Comparison of ENCODE assay signal across 8 cellular contexts in genomic region chr7:1531263-1531978, GRCh38. TPM values are rescaled to one million over a fixed set of nuclear protein-coding genes. Genes with fewer than 3 reads are reported as not detected.
DNase-seq lines count a peak whose midpoint lies in the region; ATAC-seq, FAIRE-seq and TF ChIP-seq lines count a peak whose summit lies in the region.

No MANE protein-coding gene starts in this region.

- H3K27me3 ChIP-seq in Loucy (ENCODE audit: insufficient read depth, low read length, poor library complexity, severe bottlenecking): no peaks in the 10 kb centered on the region
- H3K27me3 ChIP-seq in trophoblast cell (ENCODE audit: insufficient read depth, low read length): no peaks in the 10 kb centered on the region

- H3K14ac ChIP-seq in trophoblast cell (ENCODE audit: low read length): peak overlapping the region; percentile 35

- H3K23ac ChIP-seq in trophoblast cell (ENCODE audit: low read length): no peak overlapping the region

- H3K4me3 ChIP-seq in Loucy (ENCODE audit: low read length, poor library complexity, severe bottlenecking): peak overlapping the region; percentile 88
- H3K4me3 ChIP-seq in trophoblast cell (ENCODE audit: low read depth, low read length): peak overlapping the region; percentile 76

- peak overlapping the region; percentile 83 for H3K18ac ChIP-seq in trophoblast cell (ENCODE audit: low read length)

- H3K36me3 ChIP-seq in Loucy (ENCODE audit: insufficient read depth, low read length) (peaks cover 10% of the 10 kb centered on the region; the same call in 1 of the 2 replicates), trophoblast cell (ENCODE audit: control insufficient read depth in 1 of 2, insufficient read depth in 2 of 2, low read length in 2 of 2) (peaks cover 0 to 3% of the 10 kb centered on the region in 2 experiments)

- H4K12ac ChIP-seq in trophoblast cell (ENCODE audit: low read depth, low read length): peak overlapping the region; percentile 48

- H3K9me3 ChIP-seq in Loucy (ENCODE audit: insufficient read depth, low read depth, low read length) (no peaks in the 10 kb centered on the region), trophoblast cell (ENCODE audit: insufficient read depth, low read depth, low read length) (no peaks in the 10 kb centered on the region)

- H3K4me2 ChIP-seq in Loucy (ENCODE audit: low read depth, low read length, poor library complexity, severe bottlenecking) (peak overlapping the region; percentile 90), trophoblast cell (ENCODE audit: low read length) (peak overlapping the region; percentile 75)

- H2BK120ac ChIP-seq in trophoblast cell (ENCODE audit: insufficient read depth, low read length, poor library complexity): peak overlapping the region; percentile 81

- FAIRE-seq in frontal cortex (lab: Jason Lieb, UNC) (no peak), H54 (lab: Jason Lieb, UNC) (no peak)

- no peaks in the 10 kb centered on the region for H3F3A ChIP-seq in Loucy (ENCODE audit: low read depth)

- TF ChIP-seq CTCF in Loucy (conservative IDR thresholded peaks at IDR 0.05; ENCODE audit: low read length) (no peak), omental fat pad (IDR thresholded peaks at IDR 0.05) (no peak)

- peak overlapping the region; percentile 38 for H2BK12ac ChIP-seq in trophoblast cell (ENCODE audit: low read length)

- peak overlapping the region; percentile 83 for H3K27ac ChIP-seq in trophoblast cell (ENCODE audit: low read depth, low read length)

- H3K9me2 ChIP-seq in Loucy (replicated peaks; ENCODE audit: low read depth, low read length): no peaks in the 10 kb centered on the region

- DNase-seq in SIG-M5 treated with dmso at 0.1 percent for 504 hours (lab: John Stamatoyannopoulos, UW; ENCODE audit: unreplicated experiment) (peak; percentile 30), SIG-M5 (lab: John Stamatoyannopoulos, UW) (no peak), frontal cortex (ENCODE audit: low spot score in 2 of 2) (peak; percentile 65 to 69), trophoblast cell (no peak), omental fat pad (ENCODE audit: low spot score) (no peak), H54 (ENCODE audit: insufficient read length, low spot score) (no peak)
- DNase-seq in activated T-helper 1 cell treated with anti-CD3 and anti-CD28 coated beads, Interleukin-2, amount 50 U/mL, for 16 hours (ENCODE audit: low read depth in 1 of 2, low spot score in 1 of 2): peak; percentile 21 to 36

- peaks cover 53% of the 10 kb centered on the region for H4K20me1 ChIP-seq in Loucy (ENCODE audit: insufficient read depth, low read length, poor library complexity, severe bottlenecking)

- WGBS in trophoblast cell (ENCODE audit: extremely low coverage, insufficient coverage, insufficient read length): no CpG with 5 or more reads among the region's 55 CpGs

- H2AK5ac ChIP-seq in trophoblast cell (ENCODE audit: low read length): peak overlapping the region; percentile 81

- TF ChIP-seq POLR2A in H54 (IDR thresholded peaks at IDR 0.05; ENCODE audit: low read depth, low read length): no peak

- H3K4ac ChIP-seq in trophoblast cell (ENCODE audit: low read depth, low read length): peak overlapping the region; percentile 81

- ATAC-seq in omental fat pad (ENCODE audit: low FRiP score): no peak

- H4K8ac ChIP-seq in trophoblast cell (ENCODE audit: low read depth, low read length): peak overlapping the region; percentile 54

- H4K91ac ChIP-seq in trophoblast cell (ENCODE audit: low read depth, low read length): peak overlapping the region; percentile 74

- no peak overlapping the region for H2AFZ ChIP-seq in Loucy (ENCODE audit: low read length)
- peak overlapping the region; percentile 18 for H2AFZ ChIP-seq in trophoblast cell (ENCODE audit: insufficient read depth, low read length, poor library complexity)

- H2BK5ac ChIP-seq in trophoblast cell (ENCODE audit: low read depth, low read length, poor library complexity): no peak overlapping the region

- peaks cover 63% of the 10 kb centered on the region for H3K79me2 ChIP-seq in Loucy (ENCODE audit: insufficient read depth, low read length)
- H3K79me2 ChIP-seq in trophoblast cell (ENCODE audit: control insufficient read depth, insufficient read depth, low read length, poor library complexity): peaks cover 19% of the 10 kb centered on the region

- peaks cover 46% of the 10 kb centered on the region for H3K4me1 ChIP-seq in Loucy (ENCODE audit: insufficient read depth, low read length, poor library complexity, severe bottlenecking)
- H3K4me1 ChIP-seq in trophoblast cell (ENCODE audit: control insufficient read depth in 1 of 2, insufficient read depth in 2 of 2, low read length in 2 of 2): peaks cover 41 to 49% of the 10 kb centered on the region in 2 experiments

- H3K9ac ChIP-seq in Loucy (ENCODE audit: low read depth, low read length, poor library complexity, severe bottlenecking): peak overlapping the region; percentile 70
- H3K9ac ChIP-seq in trophoblast cell (ENCODE audit: low read length): peak overlapping the region; percentile 41

- peaks cover 31% of the 10 kb centered on the region for H3K79me1 ChIP-seq in trophoblast cell (ENCODE audit: low read length)

RNA-seq across cellular contexts. Expression of gene MAFK, which starts 0.9 kb away (rescaled TPM):
- total RNA-seq in frontal cortex (8.2 TPM), omental fat pad (10 to 100 TPM; 30.7 to 57.6 (median 32.7) TPM)
- polyA plus RNA-seq in trophoblast cell (2013): 55.4 and 60.1 TPM in 2 replicates

RNA-seq across cellular contexts. Expression of gene TMEM184A, which starts 24.6 kb away (rescaled TPM):
- total RNA-seq in frontal cortex: not detected
- polyA plus RNA-seq in trophoblast cell (2013): 10.0 and 10.7 TPM in 2 replicates
- 1 to 10 TPM in 1 of 4 donors, under 1 TPM in 2, not detected in 1; 0.19 to 3.1 (median 0.32) TPM for total RNA-seq in omental fat pad

RNA-seq across cellular contexts. Expression of gene INTS1, which starts 27.2 kb away (rescaled TPM):
- total RNA-seq in frontal cortex (23.6 TPM), omental fat pad (10 to 100 TPM; 22.4 to 39.4 (median 32.0) TPM)
- polyA plus RNA-seq in trophoblast cell (2013): 35.4 and 39.0 TPM in 2 replicates

RNA-seq across cellular contexts. Expression of gene PSMG3, which starts 38.4 kb away (rescaled TPM):
- 26.1 TPM for total RNA-seq in frontal cortex
- 11.7 and 12.0 TPM in 2 replicates for polyA plus RNA-seq in trophoblast cell (2013)
- total RNA-seq in omental fat pad: 10 to 100 TPM; 22.0 to 37.7 (median 28.4) TPM

Comparison
In these comparisons a context has a peak if more than half of its experiments do, and no peak if none do; other contexts are left out.
1. DNase-seq: peak in SIG-M5 treated with dmso at 0.1 percent for 504 hours (single experiment), activated T-helper 1 cell treated with anti-CD3 and anti-CD28 coated beads, Interleukin-2, amount 50 U/mL, for 16 hours (2 of 2) and frontal cortex (2 of 2); none in SIG-M5 (single experiment), trophoblast cell (0 of 2), omental fat pad (single experiment) and H54 (single experiment).